8 cellular contexts compared by ENCODE assay signal in genomic region chr1:27772071-27772470, GRCh38. TPM values are rescaled to one million over a fixed set of nuclear protein-coding genes. Genes with fewer than 3 reads are reported as not detected.
A peak's percentile ranks its signal among the peaks of the same experiment; 100 is the strongest.
DNase-seq lines count a peak whose midpoint lies in the region; ATAC-seq, FAIRE-seq and TF ChIP-seq lines count a peak whose summit lies in the region.

No MANE protein-coding gene starts in this region.

- H3K4me1 Mint-ChIP-seq in activated T-cell treated with anti-CD3 and anti-CD28 coated beads, Interleukin-2, amount 50 U/mL, for 4 hours (ENCODE audit: low read depth), result peaks cover 29% of the 10 kb centered on the region
- H3K4me1 Mint-ChIP-seq in activated naive CD8-positive, alpha-beta T cell treated with anti-CD3 and anti-CD28 coated beads for 36 hours, result peaks cover 18% of the 10 kb centered on the region

- H3K4me3 ChIP-seq in HepG2 (replicated peaks in 1 of 3; ENCODE audit: insufficient read depth in 1 of 3, low read depth in 2 of 3, low read length in 3 of 3), result peak overlapping the region; percentile 77 to 98 (median 88); a peak in 4 of 6 replicates
- H3K4me3 ChIP-seq in thyroid gland (replicated peaks in 1 of 3), result no peak overlapping the region

- H3K9me3 ChIP-seq in HepG2 (ENCODE audit: low read length) (no peaks in the 10 kb centered on the region), thyroid gland (no peaks in the 10 kb centered on the region)

- H3K27me3 Mint-ChIP-seq in activated T-cell treated with anti-CD3 and anti-CD28 coated beads, Interleukin-2, amount 50 U/mL, for 4 hours (ENCODE audit: low read depth), result no peaks in the 10 kb centered on the region
- H3K27me3 Mint-ChIP-seq in activated naive CD8-positive, alpha-beta T cell treated with anti-CD3 and anti-CD28 coated beads for 36 hours, result no peaks in the 10 kb centered on the region

- H3K4me1 ChIP-seq in HepG2 (ENCODE audit: insufficient read depth, low read length), result peaks cover 36% of the 10 kb centered on the region
- H3K4me1 ChIP-seq in thyroid gland, result peaks cover 31 to 38% of the 10 kb centered on the region in 2 donors

- H3K9ac ChIP-seq in HepG2 (ENCODE audit: insufficient read depth, low read depth, low read length), result peak overlapping the region; percentile 17; the same call in 1 of the 2 replicates

- TF ChIP-seq EP300 in HepG2 (IDR thresholded peaks at IDR 0.05; ENCODE audit: low read depth in 2 of 2, low read length in 2 of 2) (no peak), HepG2 (CRISPR knock-in tag; IDR thresholded peaks at IDR 0.05; ENCODE audit: borderline replicate concordance) (no peak)

- H4K20me1 ChIP-seq in HepG2 (ENCODE audit: insufficient read depth, low read length), result no peaks in the 10 kb centered on the region

- peak overlapping the region; percentile 97 for H3K4me3 Mint-ChIP-seq in activated T-cell treated with anti-CD3 and anti-CD28 coated beads, Interleukin-2, amount 50 U/mL, for 4 hours
- peak overlapping the region; percentile 99 for H3K4me3 Mint-ChIP-seq in activated naive CD8-positive, alpha-beta T cell treated with anti-CD3 and anti-CD28 coated beads for 36 hours

- peak overlapping the region; percentile 63 for H3K4me2 ChIP-seq in HepG2 (ENCODE audit: low read depth, low read length)

- no TSS peak for BruUV-seq in HepG2 (replicated peaks; lab: Mats Ljungman, UMichigan)

- DNase-seq in activated T-cell treated with anti-CD3 and anti-CD28 coated beads, Interleukin-2, amount 50 U/mL, for 4 hours, result no peak
- DNase-seq in activated T-cell treated with anti-CD3 and anti-CD28 coated beads, Interleukin-2, amount 50 U/mL, for 1 hour, result no peak
- no peak for DNase-seq in activated naive CD8-positive, alpha-beta T cell treated with anti-CD3 and anti-CD28 coated beads for 36 hours
- DNase-seq in HepG2 (ENCODE audit: low spot score) (no peak), thyroid gland (no peak), posterior vena cava (ENCODE audit: low spot score) (no peak), SHP77 (lab: John Stamatoyannopoulos, UW) (no peak), AG08396 (ENCODE audit: low spot score) (no peak)

- in situ Hi-C loops in HepG2 (cut with HindIII; ENCODE audit: extremely low pct_ligation_motif_present, low pct_unique_long_range_greater_than_20kb), result no loop called here

- TF ChIP-seq CTCF in HepG2 (CRISPR knock-in tag; IDR thresholded peaks at IDR 0.05) (no peak), thyroid gland (IDR thresholded peaks at IDR 0.05) (no peak)

- no peaks in the 10 kb centered on the region for H3K9me3 Mint-ChIP-seq in activated T-cell treated with anti-CD3 and anti-CD28 coated beads, Interleukin-2, amount 50 U/mL, for 4 hours
- H3K9me3 Mint-ChIP-seq in activated naive CD8-positive, alpha-beta T cell treated with anti-CD3 and anti-CD28 coated beads for 36 hours, result no peaks in the 10 kb centered on the region

- no peak for FAIRE-seq in HepG2 (lab: Jason Lieb, UNC)

- POLR2A ChIA-PET in HepG2 (lab: Yijun Ruan, JAX), result interaction anchor here (1.2 to 2.3 kb wide), 4 partner anchors 9 to 810 kb away, joined by 4 to 26 read pairs (median 6); no protein-coding TSS in a partner anchor

- intact Hi-C loops in HepG2 (cut with micrococcal nuclease; ENCODE audit: unreplicated experiment), result loop anchor here (2.0 to 5.0 kb wide), 3 partner anchors 47 to 100 kb away; partner anchors contain the start of genes FAM76A, IFI6 and PPP1R8
- intact Hi-C loops in thyroid gland (cut with DNase I), result no loop called here
- intact Hi-C loops in posterior vena cava (cut with DNase I), result no loop called here

- H3K36me3 Mint-ChIP-seq in activated T-cell treated with anti-CD3 and anti-CD28 coated beads, Interleukin-2, amount 50 U/mL, for 4 hours (ENCODE audit: insufficient read depth), result peaks cover 9% of the 10 kb centered on the region
- H3K36me3 Mint-ChIP-seq in activated naive CD8-positive, alpha-beta T cell treated with anti-CD3 and anti-CD28 coated beads for 36 hours, result peaks cover 3% of the 10 kb centered on the region

- no peak for ATAC-seq in activated T-cell treated with anti-CD3 and anti-CD28 coated beads, Interleukin-2, amount 50 U/mL, for 4 hours
- ATAC-seq in HepG2, result no peak

- peak overlapping the region; percentile 91 for H2AFZ ChIP-seq in HepG2 (ENCODE audit: low read length)

- WGBS in HepG2 (ENCODE audit: low lambda C conversion rate), result 41% methylated on average over 6 of the region's 6 CpGs
- WGBS in thyroid gland, 2 donors, result 33 to 36% methylated on average over 6 of the region's 6 CpGs

- CTCF ChIA-PET in HepG2 (lab: Yijun Ruan, JAX; ENCODE audit: low intra/inter-chr PET ratio, low total read pairs), result no interaction called here

- no peak for TF ChIP-seq POLR2A in HepG2 (IDR thresholded peaks at IDR 0.05; ENCODE audit: insufficient read depth in 1 of 2, low read depth in 2 of 2, low read length in 2 of 2)
- no peak for TF ChIP-seq POLR2A in thyroid gland (IDR thresholded peaks at IDR 0.05)

- H3K27me3 ChIP-seq in HepG2 (ENCODE audit: control insufficient read depth in 1 of 2, insufficient read depth in 2 of 2, low read length in 2 of 2) (no peaks in the 10 kb centered on the region; a peak in 1 of 5 replicates), thyroid gland (no peaks in the 10 kb centered on the region)

- peak overlapping the region; percentile 91 for H3K27ac Mint-ChIP-seq in activated naive CD8-positive, alpha-beta T cell treated with anti-CD3 and anti-CD28 coated beads for 36 hours

- H3K36me3 ChIP-seq in HepG2 (replicated peaks in 1 of 2; ENCODE audit: control insufficient read depth in 1 of 2, insufficient read depth in 2 of 2, low read length in 2 of 2) (no peaks in the 10 kb centered on the region), thyroid gland (no peaks in the 10 kb centered on the region)

- peaks cover 23% of the 10 kb centered on the region for H3K79me2 ChIP-seq in HepG2 (ENCODE audit: insufficient read depth, low read length)

- TF ChIP-seq RAD21 in HepG2 (CRISPR knock-in tag; IDR thresholded peaks at IDR 0.05), result no peak

- H3K27ac ChIP-seq in HepG2 (ENCODE audit: extremely low read length, insufficient read depth, low read length) (no peak overlapping the region), thyroid gland (peak overlapping the region; percentile 50 to 98 (median 71))

RNA-seq across cellular contexts. Expression of gene STX12, which starts 0.9 kb away (rescaled TPM):
- total RNA-seq in activated T-cell treated with anti-CD3 and anti-CD28 coated beads, Interleukin-2, amount 50 U/mL, for 4 hours, result 10 to 100 TPM; 18.5 to 27.2 (median 25.2) TPM
- 10 to 100 TPM; 20.0 to 21.1 TPM for total RNA-seq in activated naive CD8-positive, alpha-beta T cell treated with anti-CD3 and anti-CD28 coated beads for 36 hours
- total RNA-seq in HepG2 (2016; rRNA removed; fragmentation: Illumina TruSeq; extraction: Trizol) (16.3 and 19.7 TPM in 2 replicates), thyroid gland (100 to 1,000 TPM; 169 to 265 (median 221) TPM), posterior vena cava (10 to 100 TPM; 59.2 to 62.9 TPM)
- total RNA-seq in HepG2 (2016; cell fraction: cytosol; rRNA removed; fragmentation: Illumina TruSeq; extraction: Trizol; ENCODE audit: low read depth), result 3.5 and 6.0 TPM in 2 replicates
- total RNA-seq in HepG2 (2016; cell fraction: insoluble cytoplasmic fraction; rRNA removed; fragmentation: Illumina TruSeq; extraction: Trizol), result 15.4 and 19.3 TPM in 2 replicates
- total RNA-seq in HepG2 (2016; cell fraction: membrane; rRNA removed; fragmentation: Illumina TruSeq; extraction: Trizol), result 9.4 and 9.7 TPM in 2 replicates
- 10.7 and 14.4 TPM in 2 replicates for total RNA-seq in HepG2 (2016; cell fraction: nucleus; rRNA removed; fragmentation: Illumina TruSeq; extraction: Trizol)
- 6.3 and 9.0 TPM in 2 replicates for polyA plus RNA-seq in HepG2 (2011; rRNA removed)
- polyA plus RNA-seq in HepG2 (2011; cell fraction: cytosol; rRNA removed), result 3.5 and 5.7 TPM in 2 replicates
- 8.7 and 14.1 TPM in 2 replicates for polyA plus RNA-seq in HepG2 (2011; cell fraction: nucleus; rRNA removed)
- polyA plus RNA-seq in HepG2 (2012), result 11.4 and 13.1 TPM in 2 replicates
- polyA plus RNA-seq in HepG2 (2016; cell fraction: cytosol; fragmentation: Illumina TruSeq; extraction: Trizol; ENCODE audit: low read depth), result 1.6 and 1.8 TPM in 2 replicates
- 18.0 and 18.9 TPM in 2 replicates for polyA plus RNA-seq in HepG2 (2016; cell fraction: insoluble cytoplasmic fraction; fragmentation: Illumina TruSeq; extraction: Trizol; ENCODE audit: low read depth)
- 4.6 and 5.0 TPM in 2 replicates for polyA plus RNA-seq in HepG2 (2016; cell fraction: membrane; fragmentation: Illumina TruSeq; extraction: Trizol; ENCODE audit: low read depth)
- 21.7 and 23.0 TPM in 2 replicates for polyA plus RNA-seq in HepG2 (2016; cell fraction: nucleus; fragmentation: Illumina TruSeq; extraction: Trizol; ENCODE audit: insufficient read depth, low read depth)
- polyA minus RNA-seq in HepG2 (2011; rRNA and poly(A)+ RNA removed; ENCODE audit: low replicate concordance), result 1.8 and 4.2 TPM in 2 replicates
- polyA minus RNA-seq in HepG2 (2011; cell fraction: cytosol; rRNA and poly(A)+ RNA removed), result 4.3 and 9.0 TPM in 2 replicates
- 14.3 and 21.3 TPM in 2 replicates for polyA minus RNA-seq in HepG2 (2011; cell fraction: nucleus; rRNA and poly(A)+ RNA removed)

RNA-seq across cellular contexts. Expression of gene FAM76A, which starts 46.3 kb away (rescaled TPM):
- total RNA-seq in activated T-cell treated with anti-CD3 and anti-CD28 coated beads, Interleukin-2, amount 50 U/mL, for 4 hours, result 10 to 100 TPM; 10.3 to 13.0 (median 11.0) TPM
- 1 to 10 TPM; 8.4 to 9.0 TPM for total RNA-seq in activated naive CD8-positive, alpha-beta T cell treated with anti-CD3 and anti-CD28 coated beads for 36 hours
- 15.7 and 18.8 TPM in 2 replicates for total RNA-seq in HepG2 (2016; rRNA removed; fragmentation: Illumina TruSeq; extraction: Trizol)
- total RNA-seq in HepG2 (2016; cell fraction: cytosol; rRNA removed; fragmentation: Illumina TruSeq; extraction: Trizol; ENCODE audit: low read depth), result 4.5 and 5.0 TPM in 2 replicates
- total RNA-seq in HepG2 (2016; cell fraction: insoluble cytoplasmic fraction; rRNA removed; fragmentation: Illumina TruSeq; extraction: Trizol), result 15.9 and 19.6 TPM in 2 replicates
- 11.5 and 13.7 TPM in 2 replicates for total RNA-seq in HepG2 (2016; cell fraction: membrane; rRNA removed; fragmentation: Illumina TruSeq; extraction: Trizol)
- 9.9 and 11.7 TPM in 2 replicates for total RNA-seq in HepG2 (2016; cell fraction: nucleus; rRNA removed; fragmentation: Illumina TruSeq; extraction: Trizol)
- polyA plus RNA-seq in HepG2 (2011; rRNA removed), result 4.2 and 4.6 TPM in 2 replicates
- polyA plus RNA-seq in HepG2 (2011; cell fraction: cytosol; rRNA removed), result 2.1 and 3.9 TPM in 2 replicates
- polyA plus RNA-seq in HepG2 (2011; cell fraction: nucleus; rRNA removed), result 4.1 and 5.8 TPM in 2 replicates
- 4.9 and 5.9 TPM in 2 replicates for polyA plus RNA-seq in HepG2 (2012)
- 1.9 and 2.3 TPM in 2 replicates for polyA plus RNA-seq in HepG2 (2016; cell fraction: cytosol; fragmentation: Illumina TruSeq; extraction: Trizol; ENCODE audit: low read depth)
- 11.7 and 12.5 TPM in 2 replicates for polyA plus RNA-seq in HepG2 (2016; cell fraction: insoluble cytoplasmic fraction; fragmentation: Illumina TruSeq; extraction: Trizol; ENCODE audit: low read depth)
- polyA plus RNA-seq in HepG2 (2016; cell fraction: membrane; fragmentation: Illumina TruSeq; extraction: Trizol; ENCODE audit: low read depth), result 2.9 and 4.4 TPM in 2 replicates
- 14.7 and 19.0 TPM in 2 replicates for polyA plus RNA-seq in HepG2 (2016; cell fraction: nucleus; fragmentation: Illumina TruSeq; extraction: Trizol; ENCODE audit: insufficient read depth, low read depth)
- polyA minus RNA-seq in HepG2 (2011; rRNA and poly(A)+ RNA removed; ENCODE audit: low replicate concordance), result 4.4 and 5.1 TPM in 2 replicates
- 5.9 and 8.0 TPM in 2 replicates for polyA minus RNA-seq in HepG2 (2011; cell fraction: cytosol; rRNA and poly(A)+ RNA removed)
- 10.9 and 18.0 TPM in 2 replicates for polyA minus RNA-seq in HepG2 (2011; cell fraction: nucleus; rRNA and poly(A)+ RNA removed)
- 10 to 100 TPM; 23.7 to 32.6 (median 30.7) TPM for total RNA-seq in thyroid gland
- total RNA-seq in posterior vena cava, result 10 to 100 TPM; 16.5 to 21.0 TPM

RNA-seq across cellular contexts. Expression of gene PPP1R8, which starts 58.5 kb away (rescaled TPM):
- 10 to 100 TPM; 67.7 to 82.5 (median 75.9) TPM for total RNA-seq in activated T-cell treated with anti-CD3 and anti-CD28 coated beads, Interleukin-2, amount 50 U/mL, for 4 hours
- total RNA-seq in activated naive CD8-positive, alpha-beta T cell treated with anti-CD3 and anti-CD28 coated beads for 36 hours, result 10 to 100 TPM; 60.0 to 70.5 TPM
- total RNA-seq in HepG2 (2016; rRNA removed; fragmentation: Illumina TruSeq; extraction: Trizol), result 62.2 and 98.1 TPM in 2 replicates
- total RNA-seq in HepG2 (2016; cell fraction: cytosol; rRNA removed; fragmentation: Illumina TruSeq; extraction: Trizol; ENCODE audit: low read depth), result 12.8 and 14.3 TPM in 2 replicates
- total RNA-seq in HepG2 (2016; cell fraction: insoluble cytoplasmic fraction; rRNA removed; fragmentation: Illumina TruSeq; extraction: Trizol), result 62.7 and 98.4 TPM in 2 replicates
- 39.3 and 40.1 TPM in 2 replicates for total RNA-seq in HepG2 (2016; cell fraction: membrane; rRNA removed; fragmentation: Illumina TruSeq; extraction: Trizol)
- total RNA-seq in HepG2 (2016; cell fraction: nucleus; rRNA removed; fragmentation: Illumina TruSeq; extraction: Trizol), result 25.9 and 28.7 TPM in 2 replicates
- 35.5 and 38.3 TPM in 2 replicates for polyA plus RNA-seq in HepG2 (2011; rRNA removed)
- polyA plus RNA-seq in HepG2 (2011; cell fraction: cytosol; rRNA removed), result 30.3 and 33.6 TPM in 2 replicates
- polyA plus RNA-seq in HepG2 (2011; cell fraction: nucleus; rRNA removed), result 15.4 and 17.5 TPM in 2 replicates
- 26.0 and 27.6 TPM in 2 replicates for polyA plus RNA-seq in HepG2 (2012)
- polyA plus RNA-seq in HepG2 (2016; cell fraction: cytosol; fragmentation: Illumina TruSeq; extraction: Trizol; ENCODE audit: low read depth), result 6.0 and 6.1 TPM in 2 replicates
- 85.3 and 95.4 TPM in 2 replicates for polyA plus RNA-seq in HepG2 (2016; cell fraction: insoluble cytoplasmic fraction; fragmentation: Illumina TruSeq; extraction: Trizol; ENCODE audit: low read depth)
- 21.0 and 21.2 TPM in 2 replicates for polyA plus RNA-seq in HepG2 (2016; cell fraction: membrane; fragmentation: Illumina TruSeq; extraction: Trizol; ENCODE audit: low read depth)
- 38.0 and 42.7 TPM in 2 replicates for polyA plus RNA-seq in HepG2 (2016; cell fraction: nucleus; fragmentation: Illumina TruSeq; extraction: Trizol; ENCODE audit: insufficient read depth, low read depth)
- 75.2 and 154 TPM in 2 replicates for polyA minus RNA-seq in HepG2 (2011; rRNA and poly(A)+ RNA removed; ENCODE audit: low replicate concordance)
- 25.6 and 26.0 TPM in 2 replicates for polyA minus RNA-seq in HepG2 (2011; cell fraction: cytosol; rRNA and poly(A)+ RNA removed)
- 15.5 and 16.3 TPM in 2 replicates for polyA minus RNA-seq in HepG2 (2011; cell fraction: nucleus; rRNA and poly(A)+ RNA removed)
- 10 to 100 TPM; 29.2 to 34.8 (median 33.1) TPM for total RNA-seq in thyroid gland
- total RNA-seq in posterior vena cava, result 10 to 100 TPM; 27.9 to 29.6 TPM

Comparison
In these comparisons a context has a peak if more than half of its experiments do, and no peak if none do; other contexts are left out.
1. H3K4me3 ChIP-seq: peak in HepG2 (3 of 3); none in thyroid gland (0 of 3).